ENCODE assay signal across 8 cellular contexts in genomic region chr12:54379401-54380201, GRCh38. TPM values are rescaled to one million over a fixed set of nuclear protein-coding genes. Genes with fewer than 3 reads are reported as not detected.
DNase-seq lines count a peak whose midpoint lies in the region; ATAC-seq and TF ChIP-seq lines count a peak whose summit lies in the region.

No MANE protein-coding gene starts in this region.

- TF ChIP-seq CTCF in PC-9 (conservative IDR thresholded peaks at IDR 0.05) (peak; percentile 100), fibroblast of lung (conservative IDR thresholded peaks at IDR 0.05 in 1 of 2, IDR thresholded peaks at IDR 0.05 in 1 of 2; ENCODE audit: low read depth in 1 of 2, low read length in 2 of 2) (peak; percentile 100)

- H2AFZ ChIP-seq in PC-9 = peak overlapping the region; percentile 71
- H2AFZ ChIP-seq in fibroblast of lung (ENCODE audit: low read length) = peak overlapping the region; percentile 58

- H3K27ac ChIP-seq in BLaER1 = no peak overlapping the region
- no peak overlapping the region for H3K27ac ChIP-seq in PC-9
- peak overlapping the region; percentile 39 for H3K27ac ChIP-seq in fibroblast of lung (ENCODE audit: insufficient read depth, low read length)

- peak overlapping the region; percentile 62 for H3K4me3 ChIP-seq in BLaER1
- peak overlapping the region; percentile 59; the same call in 1 of the 2 replicates for H3K4me3 ChIP-seq in PC-9
- H3K4me3 ChIP-seq in fibroblast of lung (replicated peaks in 1 of 4; ENCODE audit: control extremely low read depth in 1 of 4, insufficient read depth in 1 of 4, low read depth in 3 of 4, low read length in 4 of 4) = peak overlapping the region; percentile 50 to 61 (median 56)

- H3F3A ChIP-seq in PC-9 (ENCODE audit: insufficient read depth, low read depth) = peaks cover 4% of the 10 kb centered on the region; the same call in 1 of the 2 replicates

- peak overlapping the region; percentile 70 for H3K4me3 Mint-ChIP-seq in activated T-helper 1 cell treated with anti-CD3 and anti-CD28 coated beads, Interleukin-12 subunit alpha, Interleukin-12 subunit beta, Interleukin-2, Interleukin-4 antibody, amounts not matched to agents 30 ng/mL and 10 ng/mL and 1 ng/mL, durations not matched to agents 14 hours and 24 hours and 36 hours
- peak overlapping the region in 9 of 10 donors; percentile 50 to 85 (median 60) for H3K4me3 Mint-ChIP-seq in naive thymus-derived CD8-positive, alpha-beta T cell

- H3K4me1 ChIP-seq in BLaER1 (peaks cover 60% of the 10 kb centered on the region), PC-9 (replicated peaks; ENCODE audit: insufficient read depth) (peaks cover 29% of the 10 kb centered on the region), fibroblast of lung (ENCODE audit: control insufficient read depth, extremely low read depth, insufficient read depth, low read length) (peaks cover 9% of the 10 kb centered on the region)

- H3K79me2 ChIP-seq in PC-9 (ENCODE audit: low read depth) = no peaks in the 10 kb centered on the region
- no peaks in the 10 kb centered on the region for H3K79me2 ChIP-seq in fibroblast of lung (ENCODE audit: control insufficient read depth, insufficient read depth, low read length)

- peak; percentile 99 for DNase-seq in HuH-7.5 (ENCODE audit: low spot score)
- peak; percentile 73 to 91 for DNase-seq in PC-9
- DNase-seq in activated T-helper 1 cell treated with anti-CD3 and anti-CD28 coated beads, Interleukin-12 subunit alpha, Interleukin-12 subunit beta, Interleukin-2, Interleukin-4 antibody, amounts not matched to agents 30 ng/mL and 10 ng/mL and 1 ng/mL, durations not matched to agents 14 hours and 24 hours and 36 hours (ENCODE audit: low spot score) = peak; percentile 84
- peak; percentile 74 to 81 for DNase-seq in fibroblast of lung (ENCODE audit: low read depth in 2 of 2)
- DNase-seq in naive thymus-derived CD8-positive, alpha-beta T cell = peak; percentile 78 to 93 (median 86)
- peak; percentile 77 to 79 for DNase-seq in stimulated activated CD8-positive, alpha-beta memory T cell treated with anti-CD3 and anti-CD28 coated beads, Interleukin-7, amount 100 ng/mL, for 48 hours (ENCODE audit: extremely low read depth in 1 of 2, low read depth in 1 of 2)

- peaks cover 6% of the 10 kb centered on the region for H3K27me3 Mint-ChIP-seq in activated T-helper 1 cell treated with anti-CD3 and anti-CD28 coated beads, Interleukin-12 subunit alpha, Interleukin-12 subunit beta, Interleukin-2, Interleukin-4 antibody, amounts not matched to agents 30 ng/mL and 10 ng/mL and 1 ng/mL, durations not matched to agents 14 hours and 24 hours and 36 hours (ENCODE audit: insufficient read depth)
- no peaks in the 10 kb centered on the region for H3K27me3 Mint-ChIP-seq in naive thymus-derived CD8-positive, alpha-beta T cell

- BruUV-seq in PC-9 (replicated peaks; lab: Mats Ljungman, UMichigan) = no TSS peak

- H3K27ac Mint-ChIP-seq in activated T-helper 1 cell treated with anti-CD3 and anti-CD28 coated beads, Interleukin-12 subunit alpha, Interleukin-12 subunit beta, Interleukin-2, Interleukin-4 antibody, amounts not matched to agents 30 ng/mL and 10 ng/mL and 1 ng/mL, durations not matched to agents 14 hours and 24 hours and 36 hours = no peak overlapping the region
- H3K27ac Mint-ChIP-seq in naive thymus-derived CD8-positive, alpha-beta T cell = peak overlapping the region in 2 of 10 donors; percentile 19 to 78

- H4K20me1 ChIP-seq in BLaER1 (peaks cover 39% of the 10 kb centered on the region), PC-9 (ENCODE audit: insufficient read depth) (no peaks in the 10 kb centered on the region), fibroblast of lung (ENCODE audit: control insufficient read depth, extremely low read depth, insufficient read depth, low read length) (no peaks in the 10 kb centered on the region)

- H3K9me3 Mint-ChIP-seq in activated T-helper 1 cell treated with anti-CD3 and anti-CD28 coated beads, Interleukin-12 subunit alpha, Interleukin-12 subunit beta, Interleukin-2, Interleukin-4 antibody, amounts not matched to agents 30 ng/mL and 10 ng/mL and 1 ng/mL, durations not matched to agents 14 hours and 24 hours and 36 hours = no peaks in the 10 kb centered on the region
- no peaks in the 10 kb centered on the region for H3K9me3 Mint-ChIP-seq in naive thymus-derived CD8-positive, alpha-beta T cell

- H3K9ac ChIP-seq in BLaER1 = peak overlapping the region; percentile 67
- H3K9ac ChIP-seq in fibroblast of lung (ENCODE audit: insufficient read depth, low read length) = peak overlapping the region; percentile 1

- POLR2A ChIA-PET in PC-9 (lab: Charles Lee; ENCODE audit: unreplicated experiment) = interaction anchor here (0.5 to 0.9 kb wide), 4 partner anchors 11 to 338 kb away, joined by 3 to 7 read pairs (median 6); no protein-coding TSS in a partner anchor
- POLR2A ChIA-PET in naive thymus-derived CD8-positive, alpha-beta T cell (lab: Charles Lee) = interaction anchor here (0.6 to 1.3 kb wide), 3 partner anchors 11 to 100 kb away, joined by 3 to 4 read pairs (median 4); partner anchors contain the start of gene CBX5

- intact Hi-C loops in PC-9 (cut with micrococcal nuclease; ENCODE audit: unreplicated experiment) = loop anchor here (1.0 to 5.0 kb wide), 2 partner anchors 10 to 372 kb away; partner anchors contain the start of gene HOXC8
- intact Hi-C loops in activated T-helper 1 cell treated with anti-CD3 and anti-CD28 coated beads, Interleukin-12 subunit alpha, Interleukin-12 subunit beta, Interleukin-2, Interleukin-4 antibody, amounts not matched to agents 30 ng/mL and 10 ng/mL and 1 ng/mL, durations not matched to agents 14 hours and 24 hours and 36 hours (cut with micrococcal nuclease) = loop anchor here (1.0 to 5.0 kb wide), 7 partner anchors 11 to 372 kb away; partner anchors contain the start of gene HOXC8

- CTCF ChIA-PET in PC-9 (lab: Charles Lee) = interaction anchor here (0.6 to 2.5 kb wide), 17 partner anchors 9 to 371 kb away, joined by 3 to 19 read pairs (median 4); partner anchors contain the start of genes CBX5 and HOXC8

- H3K9me2 ChIP-seq in PC-9 (ENCODE audit: insufficient read depth) = no peaks in the 10 kb centered on the region

- peak; percentile 85 for ATAC-seq in GM19463 (IDR thresholded peaks at IDR 0.05; ENCODE audit: unreplicated experiment)
- peak; percentile 99 for ATAC-seq in naive thymus-derived CD8-positive, alpha-beta T cell

- H3K36me3 Mint-ChIP-seq in activated T-helper 1 cell treated with anti-CD3 and anti-CD28 coated beads, Interleukin-12 subunit alpha, Interleukin-12 subunit beta, Interleukin-2, Interleukin-4 antibody, amounts not matched to agents 30 ng/mL and 10 ng/mL and 1 ng/mL, durations not matched to agents 14 hours and 24 hours and 36 hours (ENCODE audit: low read depth) = no peaks in the 10 kb centered on the region
- H3K36me3 Mint-ChIP-seq in naive thymus-derived CD8-positive, alpha-beta T cell = no peaks in the 10 kb centered on the region

- H3K36me3 ChIP-seq in BLaER1 (peaks cover 57% of the 10 kb centered on the region), PC-9 (ENCODE audit: low read depth) (no peaks in the 10 kb centered on the region), fibroblast of lung (ENCODE audit: control insufficient read depth, insufficient read depth, low read length) (no peaks in the 10 kb centered on the region)

- no peaks in the 10 kb centered on the region for H3K9me3 ChIP-seq in BLaER1
- H3K9me3 ChIP-seq in PC-9 (ENCODE audit: insufficient read depth, low read depth) = no peaks in the 10 kb centered on the region
- H3K9me3 ChIP-seq in fibroblast of lung (ENCODE audit: control insufficient read depth, insufficient read depth, low read depth, low read length) = no peaks in the 10 kb centered on the region

- peak overlapping the region; percentile 93 for H3K4me2 ChIP-seq in BLaER1
- peak overlapping the region; percentile 94 for H3K4me2 ChIP-seq in PC-9
- peak overlapping the region; percentile 90 for H3K4me2 ChIP-seq in fibroblast of lung (ENCODE audit: extremely low read depth, insufficient read depth, low read length)

- H3K4me1 Mint-ChIP-seq in activated T-helper 1 cell treated with anti-CD3 and anti-CD28 coated beads, Interleukin-12 subunit alpha, Interleukin-12 subunit beta, Interleukin-2, Interleukin-4 antibody, amounts not matched to agents 30 ng/mL and 10 ng/mL and 1 ng/mL, durations not matched to agents 14 hours and 24 hours and 36 hours (ENCODE audit: low read depth) = peaks cover 13% of the 10 kb centered on the region
- peaks cover 9 to 25% (median 15%) of the 10 kb centered on the region in 4 donors for H3K4me1 Mint-ChIP-seq in naive thymus-derived CD8-positive, alpha-beta T cell

- H3K27me3 ChIP-seq in BLaER1 (peaks cover 11% of the 10 kb centered on the region; the same call in 1 of the 2 replicates), PC-9 (ENCODE audit: insufficient read depth, low read depth) (no peaks in the 10 kb centered on the region), fibroblast of lung (ENCODE audit: control insufficient read depth, insufficient read depth, low read length) (no peaks in the 10 kb centered on the region)

RNA-seq across cellular contexts. Expression of gene ZNF385A, which starts 4.9 kb away (rescaled TPM):
- total RNA-seq in PC-9 (2021) (17.2 and 18.0 TPM in 2 replicates), fibroblast of lung (2.3 and 3.3 TPM in 2 replicates)
- 0.99 and 1.3 TPM in 2 replicates for total RNA-seq in activated T-helper 1 cell treated with anti-CD3 and anti-CD28 coated beads, Interleukin-12 subunit alpha, Interleukin-12 subunit beta, Interleukin-2, Interleukin-4 antibody, amounts not matched to agents 30 ng/mL and 10 ng/mL and 1 ng/mL, durations not matched to agents 14 hours and 24 hours and 36 hours
- 0.64 and 0.69 TPM in 2 replicates for polyA plus RNA-seq in fibroblast of lung
- 4.3 and 6.1 TPM in 2 replicates for polyA plus RNA-seq in fibroblast of lung (2012)
- 12.6 and 14.3 TPM in 2 replicates for polyA minus RNA-seq in fibroblast of lung (ENCODE audit: low replicate concordance)
- total RNA-seq in naive thymus-derived CD8-positive, alpha-beta T cell = 1 to 10 TPM; 1.7 to 3.2 TPM
- polyA plus RNA-seq in naive thymus-derived CD8-positive, alpha-beta T cell = under 1 TPM in 1 of 3 donors, not detected in 2; 0.42 TPM

RNA-seq across cellular contexts. Expression of gene GPR84, which starts 15.3 kb away (rescaled TPM):
- total RNA-seq in PC-9 (2021) (not detected in 2 replicates), fibroblast of lung (not detected in 2 replicates)
- total RNA-seq in activated T-helper 1 cell treated with anti-CD3 and anti-CD28 coated beads, Interleukin-12 subunit alpha, Interleukin-12 subunit beta, Interleukin-2, Interleukin-4 antibody, amounts not matched to agents 30 ng/mL and 10 ng/mL and 1 ng/mL, durations not matched to agents 14 hours and 24 hours and 36 hours = 2.3 and 2.4 TPM in 2 replicates
- polyA plus RNA-seq in fibroblast of lung = 0.03 TPM in 1 of 2 replicates, not detected in the other
- not detected in 2 replicates for polyA plus RNA-seq in fibroblast of lung (2012)
- not detected in 2 replicates for polyA minus RNA-seq in fibroblast of lung (ENCODE audit: low replicate concordance)
- total RNA-seq in naive thymus-derived CD8-positive, alpha-beta T cell = not detected
- not detected for polyA plus RNA-seq in naive thymus-derived CD8-positive, alpha-beta T cell

RNA-seq across cellular contexts. Expression of gene ITGA5, which starts 39.5 kb away (rescaled TPM):
- total RNA-seq in PC-9 (2021) (26.7 and 28.4 TPM in 2 replicates), fibroblast of lung (133 and 232 TPM in 2 replicates)
- 31.2 and 31.6 TPM in 2 replicates for total RNA-seq in activated T-helper 1 cell treated with anti-CD3 and anti-CD28 coated beads, Interleukin-12 subunit alpha, Interleukin-12 subunit beta, Interleukin-2, Interleukin-4 antibody, amounts not matched to agents 30 ng/mL and 10 ng/mL and 1 ng/mL, durations not matched to agents 14 hours and 24 hours and 36 hours
- polyA plus RNA-seq in fibroblast of lung = 162 and 199 TPM in 2 replicates
- 222 and 301 TPM in 2 replicates for polyA plus RNA-seq in fibroblast of lung (2012)
- 571 and 815 TPM in 2 replicates for polyA minus RNA-seq in fibroblast of lung (ENCODE audit: low replicate concordance)
- 100 to 1,000 TPM; 126 to 127 TPM for total RNA-seq in naive thymus-derived CD8-positive, alpha-beta T cell
- 10 to 100 TPM; 13.4 to 44.5 (median 19.7) TPM for polyA plus RNA-seq in naive thymus-derived CD8-positive, alpha-beta T cell

RNA-seq across cellular contexts. Expression of gene COPZ1, which starts 54.7 kb away (rescaled TPM):
- total RNA-seq in PC-9 (2021) (232 and 265 TPM in 2 replicates), fibroblast of lung (80.9 and 97.9 TPM in 2 replicates)
- 115 and 123 TPM in 2 replicates for total RNA-seq in activated T-helper 1 cell treated with anti-CD3 and anti-CD28 coated beads, Interleukin-12 subunit alpha, Interleukin-12 subunit beta, Interleukin-2, Interleukin-4 antibody, amounts not matched to agents 30 ng/mL and 10 ng/mL and 1 ng/mL, durations not matched to agents 14 hours and 24 hours and 36 hours
- polyA plus RNA-seq in fibroblast of lung = 305 and 324 TPM in 2 replicates
- 292 and 325 TPM in 2 replicates for polyA plus RNA-seq in fibroblast of lung (2012)
- 79.6 and 97.1 TPM in 2 replicates for polyA minus RNA-seq in fibroblast of lung (ENCODE audit: low replicate concordance)
- total RNA-seq in naive thymus-derived CD8-positive, alpha-beta T cell = 10 to 100 TPM; 79.0 to 83.5 TPM
- polyA plus RNA-seq in naive thymus-derived CD8-positive, alpha-beta T cell = 100 to 1,000 TPM; 128 to 152 (median 132) TPM
